Comparison of ENCODE assay signal across 10 cellular contexts in the genomic region with DNA sequence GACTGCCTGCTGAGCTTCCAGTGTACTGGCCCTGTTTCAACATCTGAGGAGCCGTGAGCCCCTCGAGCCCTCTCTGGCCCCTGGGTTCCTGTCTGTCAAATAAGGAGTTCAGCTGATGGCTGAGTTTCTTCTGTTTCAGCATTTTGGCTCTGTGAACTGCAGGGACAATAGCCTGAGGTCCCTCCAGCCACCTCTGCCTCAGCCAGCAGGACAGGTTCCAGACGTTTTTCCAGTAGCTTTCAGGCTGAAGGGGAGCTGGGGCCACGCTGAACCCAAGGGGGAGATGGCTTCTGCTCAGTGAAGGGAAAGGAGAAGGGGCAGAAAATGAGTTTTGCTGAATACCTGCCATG. TPM values are rescaled to one million over a fixed set of nuclear protein-coding genes. Genes with fewer than 3 reads are reported as not detected.
DNase-seq lines count a peak whose midpoint lies in the region; ATAC-seq and TF ChIP-seq lines count a peak whose summit lies in the region.
"Had no signal": no experiment of that assay in that cellular context is flagged by ENCODE, and none has a peak within 500 bp of the region (broad histone marks: within the 10 kb centered on the region; RNA-seq: fewer than 3 reads in every experiment).

No MANE protein-coding gene starts in this region.

- ATAC-seq in activated CD8-positive, alpha-beta T cell treated with anti-CD3 and anti-CD28 coated beads, Interleukin-2, amount 10 ng/mL, durations not matched to agents 7 days and 5 days: no peak
- ATAC-seq in GM21737 (IDR thresholded peaks at IDR 0.05; ENCODE audit: unreplicated experiment) (no peak), HG02759 (IDR thresholded peaks at IDR 0.05; ENCODE audit: unreplicated experiment) (no peak)

- H3K36me3 Mint-ChIP-seq in Calu3 (ENCODE audit: insufficient read depth, unreplicated experiment): peaks cover 48% of the 10 kb centered on the region
- peaks cover 24% of the 10 kb centered on the region for H3K36me3 Mint-ChIP-seq in activated CD8-positive, alpha-beta T cell treated with anti-CD3 and anti-CD28 coated beads, Interleukin-2, amount 10 ng/mL, durations not matched to agents 7 days and 5 days (ENCODE audit: low read depth)

- no peak overlapping the region for H3K4me3 ChIP-seq in skin epidermis

- H3K9me3 Mint-ChIP-seq in Calu3 (ENCODE audit: low read depth, unreplicated experiment): no peaks in the 10 kb centered on the region
- H3K9me3 Mint-ChIP-seq in activated CD8-positive, alpha-beta T cell treated with anti-CD3 and anti-CD28 coated beads, Interleukin-2, amount 10 ng/mL, durations not matched to agents 7 days and 5 days (ENCODE audit: insufficient read depth): no peaks in the 10 kb centered on the region

- intact Hi-C loops in Calu3 (cut with micrococcal nuclease; ENCODE audit: unreplicated experiment): no loop called here

- POLR2A ChIA-PET in activated CD8-positive, alpha-beta T cell treated with anti-CD3 and anti-CD28 coated beads, Interleukin-2, amount 10 ng/mL, durations not matched to agents 7 days and 5 days (lab: Charles Lee): interaction anchor here (1.5 kb wide), 1 partner anchor 16 kb away, joined by 3 read pairs; a partner anchor contains a TSS

- CTCF ChIA-PET in Calu3 (lab: Charles Lee): interaction anchor here (1.0 kb wide), 1 partner anchor 16 kb away, joined by 3 read pairs; a partner anchor contains a TSS
- CTCF ChIA-PET in activated CD8-positive, alpha-beta T cell treated with anti-CD3 and anti-CD28 coated beads, Interleukin-2, amount 10 ng/mL, durations not matched to agents 7 days and 5 days (lab: Charles Lee): interaction anchor here (0.8 to 1.7 kb wide), 5 partner anchors 13 to 267 kb away, joined by 3 to 6 read pairs (median 3); no protein-coding TSS in a partner anchor

- no peaks in the 10 kb centered on the region for H3K27me3 Mint-ChIP-seq in Calu3 (ENCODE audit: unreplicated experiment)
- H3K27me3 Mint-ChIP-seq in activated CD8-positive, alpha-beta T cell treated with anti-CD3 and anti-CD28 coated beads, Interleukin-2, amount 10 ng/mL, durations not matched to agents 7 days and 5 days (ENCODE audit: low read depth): no peaks in the 10 kb centered on the region

- H3K27ac ChIP-seq in layer of hippocampus (ENCODE audit: low read depth, low read length) (peak overlapping the region; percentile 58), skin epidermis (peak overlapping the region in 20 of 21 experiments; percentile 50 to 98 (median 84))

- no peak for TF ChIP-seq CTCF in Calu3 (IDR thresholded peaks at IDR 0.05; ENCODE audit: unreplicated experiment)

- peak overlapping the region; percentile 39 for H3K27ac Mint-ChIP-seq in Calu3 (ENCODE audit: unreplicated experiment)
- peak overlapping the region; percentile 80 for H3K27ac Mint-ChIP-seq in activated CD8-positive, alpha-beta T cell treated with anti-CD3 and anti-CD28 coated beads, Interleukin-2, amount 10 ng/mL, durations not matched to agents 7 days and 5 days

- H3K4me1 Mint-ChIP-seq in Calu3 (ENCODE audit: low read depth, unreplicated experiment): peaks cover 50% of the 10 kb centered on the region
- peaks cover 84% of the 10 kb centered on the region for H3K4me1 Mint-ChIP-seq in activated CD8-positive, alpha-beta T cell treated with anti-CD3 and anti-CD28 coated beads, Interleukin-2, amount 10 ng/mL, durations not matched to agents 7 days and 5 days (ENCODE audit: low read depth)

- H3K4me3 Mint-ChIP-seq in Calu3 (ENCODE audit: low read depth, unreplicated experiment): no peak overlapping the region
- peak overlapping the region; percentile 40 for H3K4me3 Mint-ChIP-seq in activated CD8-positive, alpha-beta T cell treated with anti-CD3 and anti-CD28 coated beads, Interleukin-2, amount 10 ng/mL, durations not matched to agents 7 days and 5 days

- DNase-seq in Calu3 (no peak), LoVo (ENCODE audit: low spot score) (no peak)
- DNase-seq in activated CD8-positive, alpha-beta T cell treated with anti-CD3 and anti-CD28 coated beads, Interleukin-2, amount 10 ng/mL, durations not matched to agents 7 days and 5 days: no peak
- DNase-seq in stimulated activated CD4-positive, alpha-beta T cell treated with anti-CD3 and anti-CD28 coated beads, Interleukin-12 subunit alpha, Interleukin-12 subunit beta, amount 100 ng/mL, for 4 hours: no peak
- DNase-seq: DMS 273 treated with DMSO at 0.1 percent for 48 hours, NCI-H1694 treated with DMSO at 0.1 percent for 48 hours had no signal

- no TSS peak for BruUV-seq in Calu3 (replicated peaks; lab: Mats Ljungman, UMichigan)

- H3K27me3 ChIP-seq in layer of hippocampus (ENCODE audit: control insufficient read depth, insufficient read depth, low read length): no peaks in the 10 kb centered on the region

RNA-seq across cellular contexts. Expression of a gene that starts 5.4 kb away (rescaled TPM):
- total RNA-seq in Calu3 (2022): 36.9 and 43.0 TPM in 2 replicates
- 10 to 100 TPM; 21.0 to 21.1 TPM for total RNA-seq in activated CD8-positive, alpha-beta T cell treated with anti-CD3 and anti-CD28 coated beads, Interleukin-2, amount 10 ng/mL, durations not matched to agents 7 days and 5 days

RNA-seq across cellular contexts. Expression of a gene that starts 16.4 kb away (rescaled TPM):
- total RNA-seq in Calu3 (2022): 23.4 and 33.2 TPM in 2 replicates
- total RNA-seq in activated CD8-positive, alpha-beta T cell treated with anti-CD3 and anti-CD28 coated beads, Interleukin-2, amount 10 ng/mL, durations not matched to agents 7 days and 5 days: 10 to 100 TPM; 55.2 to 58.1 TPM
